In the genomic region with DNA sequence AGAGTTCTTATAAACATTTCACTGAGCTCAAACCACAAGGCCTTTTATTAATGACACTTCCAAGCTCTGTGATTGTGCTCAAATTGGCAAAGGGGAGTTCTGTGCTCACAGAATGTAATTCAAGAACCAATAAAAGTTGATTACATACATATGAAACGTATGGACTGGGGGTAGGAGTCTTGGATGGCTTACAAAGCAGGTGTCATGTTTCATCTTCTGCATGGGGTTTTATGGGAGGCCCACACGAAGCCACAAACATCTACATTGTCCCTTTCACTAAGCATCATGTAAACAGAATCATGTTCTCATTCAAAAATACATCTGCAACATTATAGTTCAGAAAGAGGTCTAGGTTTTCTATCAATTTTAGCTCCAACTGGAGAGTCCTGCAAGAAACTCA, we compare ENCODE assay signal across 17 cellular contexts.
A peak's percentile ranks its signal among the peaks of the same experiment; 100 is the strongest.
DNase-seq lines count a peak whose midpoint lies in the region; ATAC-seq and TF ChIP-seq lines count a peak whose summit lies in the region.
"Had no signal": no experiment of that assay in that cellular context is flagged by ENCODE, and none has a peak within 500 bp of the region (broad histone marks: within the 10 kb centered on the region; RNA-seq: fewer than 3 reads in every experiment).

No MANE protein-coding gene starts in this region.

- no peak for DNase-seq in CD4-positive, alpha-beta T cell
- DNase-seq in GM12865 (ENCODE audit: low read depth), result peak; percentile 32
- peak; percentile 25 for DNase-seq in NCI-H2107 (lab: John Stamatoyannopoulos, UW)
- DNase-seq in NCI-H748 (lab: John Stamatoyannopoulos, UW; ENCODE audit: unreplicated experiment), result peak; percentile 86
- no peak for DNase-seq in activated T-helper 2 cell treated with anti-CD3 and anti-CD28 coated beads, Interferon-gamma antibody, Interleukin-2, Interleukin-4, amounts not matched to agents 10 μg/mL and 5 μg/mL and 100 μg/mL, durations not matched to agents 14 hours and 24 hours and 36 hours (ENCODE audit: low spot score)
- DNase-seq in heart left ventricle, result no peak
- no peak for DNase-seq in globus pallidus (ENCODE audit: low spot score)
- DNase-seq: BE2C; CD4-positive, alpha-beta memory T cell; DMS79 treated with DMSO at 0.1 percent for 48 hours; KG1; NCI-H2029; NCI-H446 had no signal

- H3K4me3 Mint-ChIP-seq in CD4-positive, alpha-beta T cell, result no peak overlapping the region
- H3K4me3 Mint-ChIP-seq in activated T-helper 2 cell treated with anti-CD3 and anti-CD28 coated beads, Interferon-gamma antibody, Interleukin-2, Interleukin-4, amounts not matched to agents 10 μg/mL and 5 μg/mL and 100 μg/mL, durations not matched to agents 14 hours and 24 hours and 36 hours (ENCODE audit: low read depth), result no peak overlapping the region
- H3K4me3 Mint-ChIP-seq: CD4-positive, alpha-beta memory T cell had no signal

- TF ChIP-seq POLR2A in heart left ventricle (IDR thresholded peaks at IDR 0.05), result no peak

- peaks cover 35% of the 10 kb centered on the region for H3K4me1 Mint-ChIP-seq in CD4-positive, alpha-beta T cell (ENCODE audit: low read depth)
- peaks cover 25% of the 10 kb centered on the region for H3K4me1 Mint-ChIP-seq in activated T-helper 2 cell treated with anti-CD3 and anti-CD28 coated beads, Interferon-gamma antibody, Interleukin-2, Interleukin-4, amounts not matched to agents 10 μg/mL and 5 μg/mL and 100 μg/mL, durations not matched to agents 14 hours and 24 hours and 36 hours (ENCODE audit: low read depth)

- no peak for ATAC-seq in CD4-positive, alpha-beta T cell (ENCODE audit: poor library complexity)
- ATAC-seq in heart left ventricle (no peak), HG03469 (IDR thresholded peaks at IDR 0.05; ENCODE audit: unreplicated experiment) (no peak)
- ATAC-seq: HCT116, HepG2 had no signal

- H3K27ac Mint-ChIP-seq in CD4-positive, alpha-beta T cell, result peak overlapping the region; percentile 24
- no peak overlapping the region for H3K27ac Mint-ChIP-seq in activated T-helper 2 cell treated with anti-CD3 and anti-CD28 coated beads, Interferon-gamma antibody, Interleukin-2, Interleukin-4, amounts not matched to agents 10 μg/mL and 5 μg/mL and 100 μg/mL, durations not matched to agents 14 hours and 24 hours and 36 hours

- H3K4me1 ChIP-seq in heart left ventricle, result no peaks in the 10 kb centered on the region
- H3K4me1 ChIP-seq: BE2C had no signal

- H3K9me3 ChIP-seq in CD4-positive, alpha-beta T cell (ENCODE audit: control insufficient read depth, low read length), result no peaks in the 10 kb centered on the region
- no peaks in the 10 kb centered on the region for H3K9me3 ChIP-seq in heart left ventricle
- H3K9me3 ChIP-seq: BE2C had no signal

- H3K36me3 Mint-ChIP-seq in CD4-positive, alpha-beta T cell (ENCODE audit: low read depth), result peaks cover 3% of the 10 kb centered on the region
- peaks cover 3% of the 10 kb centered on the region for H3K36me3 Mint-ChIP-seq in activated T-helper 2 cell treated with anti-CD3 and anti-CD28 coated beads, Interferon-gamma antibody, Interleukin-2, Interleukin-4, amounts not matched to agents 10 μg/mL and 5 μg/mL and 100 μg/mL, durations not matched to agents 14 hours and 24 hours and 36 hours (ENCODE audit: low read depth)

- no peaks in the 10 kb centered on the region for H3K27me3 ChIP-seq in CD4-positive, alpha-beta T cell (ENCODE audit: control insufficient read depth, insufficient read depth, low read length)
- peaks cover 0 to 4% (median 0%) of the 10 kb centered on the region in 9 donors for H3K27me3 ChIP-seq in heart left ventricle
- H3K27me3 ChIP-seq: BE2C had no signal

- intact Hi-C loops in CD4-positive, alpha-beta T cell (cut with DNase I, micrococcal nuclease), result loop anchor here in 1 of 2 experiments (5.0 kb wide), 1 partner anchor 82 kb away; no protein-coding TSS in a partner anchor
- intact Hi-C loops in activated T-helper 2 cell treated with anti-CD3 and anti-CD28 coated beads, Interferon-gamma antibody, Interleukin-2, Interleukin-4, amounts not matched to agents 10 μg/mL and 5 μg/mL and 100 μg/mL, durations not matched to agents 14 hours and 24 hours and 36 hours (cut with micrococcal nuclease), result no loop called here
- intact Hi-C loops in heart left ventricle (cut with DNase I), result no loop called here

- POLR2A ChIA-PET in CD4-positive, alpha-beta T cell (lab: Charles Lee), result interaction anchor here (0.6 to 0.8 kb wide), 3 partner anchors 23 to 1575 kb away, joined by 3 to 4 read pairs (median 4); no protein-coding TSS in a partner anchor

- TF ChIP-seq CTCF in CD4-positive, alpha-beta T cell (IDR thresholded peaks at IDR 0.05), result no peak
- TF ChIP-seq CTCF in GM12865 (IDR thresholded peaks at IDR 0.05; ENCODE audit: insufficient read depth, low read depth, low read length, missing control alignments), result no peak
- TF ChIP-seq CTCF in heart left ventricle (IDR thresholded peaks at IDR 0.05), result no peak

- 28 to 40% (median 33%) methylated on average over 2 of the region's 2 CpGs for WGBS in heart left ventricle, 4 donors

- CTCF ChIA-PET in CD4-positive, alpha-beta T cell (lab: Charles Lee), result interaction anchor here (0.9 to 1.5 kb wide), 2 partner anchors 13 to 353 kb away, joined by 4 read pairs; no protein-coding TSS in a partner anchor

- H3K4me3 ChIP-seq in GM12865 (ENCODE audit: low read depth, low read length), result no peak overlapping the region
- no peak overlapping the region for H3K4me3 ChIP-seq in heart left ventricle

- H3K27ac ChIP-seq in CD4-positive, alpha-beta T cell (ENCODE audit: low read depth, low read length), result no peak overlapping the region
- H3K27ac ChIP-seq in heart left ventricle, result no peak overlapping the region
- H3K27ac ChIP-seq: RWPE1 had no signal

- no peaks in the 10 kb centered on the region for H3K9me3 Mint-ChIP-seq in CD4-positive, alpha-beta T cell
- peaks cover 4% of the 10 kb centered on the region for H3K9me3 Mint-ChIP-seq in activated T-helper 2 cell treated with anti-CD3 and anti-CD28 coated beads, Interferon-gamma antibody, Interleukin-2, Interleukin-4, amounts not matched to agents 10 μg/mL and 5 μg/mL and 100 μg/mL, durations not matched to agents 14 hours and 24 hours and 36 hours

- H3K27me3 Mint-ChIP-seq in CD4-positive, alpha-beta T cell, result no peaks in the 10 kb centered on the region
- no peaks in the 10 kb centered on the region for H3K27me3 Mint-ChIP-seq in activated T-helper 2 cell treated with anti-CD3 and anti-CD28 coated beads, Interferon-gamma antibody, Interleukin-2, Interleukin-4, amounts not matched to agents 10 μg/mL and 5 μg/mL and 100 μg/mL, durations not matched to agents 14 hours and 24 hours and 36 hours (ENCODE audit: low read depth)
- H3K27me3 Mint-ChIP-seq: CD4-positive, alpha-beta memory T cell had no signal

- H3K36me3 ChIP-seq in heart left ventricle, result no peaks in the 10 kb centered on the region
- H3K36me3 ChIP-seq: BE2C had no signal

Comparison
In these comparisons a context has a peak if more than half of its experiments do, and no peak if none do; other contexts are left out.
1. DNase-seq: peak in GM12865 (single experiment), NCI-H2107 (single experiment) and NCI-H748 (single experiment); none in CD4-positive, alpha-beta T cell (0 of 10), activated T-helper 2 cell treated with anti-CD3 and anti-CD28 coated beads, Interferon-gamma antibody, Interleukin-2, Interleukin-4, amounts not matched to agents 10 μg/mL and 5 μg/mL and 100 μg/mL, durations not matched to agents 14 hours and 24 hours and 36 hours (single experiment), heart left ventricle (0 of 5) and globus pallidus (single experiment).